ENCODE assay signal across 8 cellular contexts in the genomic region with DNA sequence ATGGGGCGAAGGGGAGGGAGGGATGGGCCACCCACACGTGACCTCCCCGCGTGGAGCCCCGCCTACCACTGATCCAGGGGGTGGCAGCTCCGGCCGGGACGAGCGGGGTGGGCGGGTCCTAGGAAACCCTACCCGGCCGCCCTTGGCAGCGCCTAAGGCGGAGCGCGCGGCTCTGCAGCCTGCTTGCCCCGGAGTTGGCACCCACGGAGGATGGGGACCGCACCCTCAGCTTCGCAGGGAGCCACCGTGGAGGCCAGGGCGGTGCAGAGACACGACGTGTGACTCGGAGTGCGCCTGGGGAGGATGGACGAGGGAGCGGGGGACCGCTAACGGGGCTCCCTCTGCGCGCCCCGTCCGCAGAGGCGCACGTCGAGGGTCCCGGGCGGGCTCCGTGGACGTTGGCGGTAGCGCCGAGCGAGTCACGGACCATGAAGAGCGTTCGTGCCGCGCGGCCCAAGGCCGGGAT.
DNase-seq lines count a peak whose midpoint lies in the region; ATAC-seq and TF ChIP-seq lines count a peak whose summit lies in the region.

A gene with protein sequence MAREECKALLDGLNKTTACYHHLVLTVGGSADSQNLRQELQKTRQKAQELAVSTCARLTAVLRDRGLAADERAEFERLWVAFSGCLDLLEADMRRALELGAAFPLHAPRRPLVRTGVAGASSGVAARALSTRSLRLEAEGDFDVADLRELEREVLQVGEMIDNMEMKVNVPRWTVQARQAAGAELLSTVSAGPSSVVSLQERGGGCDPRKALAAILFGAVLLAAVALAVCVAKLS (plus strand): TSS at position 129 of the 466 bp plus-strand sequence. CDS start 416 bp downstream, outside the sequence.

- H4K20me1 ChIP-seq in DOHH2 (ENCODE audit: control insufficient read depth, insufficient read depth, low read depth, low read length): peaks cover 16% of the 10 kb centered on the region

- H3K4me3 ChIP-seq in DOHH2 (ENCODE audit: low read length): peak within 1 kb of the TSS; percentile 91
- peak within 1 kb of the TSS; percentile 77 for H3K4me3 ChIP-seq in epithelial cell of esophagus (ENCODE audit: low read length)

- H3K9me3 ChIP-seq in DOHH2 (ENCODE audit: control insufficient read depth, insufficient read depth, low read length): no peaks in the 10 kb centered on the region

- peak; percentile 22 for ATAC-seq in HG03039 (IDR thresholded peaks at IDR 0.05; ENCODE audit: unreplicated experiment)
- no peak for ATAC-seq in GM19463 (IDR thresholded peaks at IDR 0.05; ENCODE audit: unreplicated experiment)

- peaks cover 23% of the 10 kb centered on the region for H3K4me1 ChIP-seq in DOHH2 (ENCODE audit: control insufficient read depth, low read length)

- DNase-seq in NCI-H82 treated with DMSO at 0.1 percent for 48 hours (lab: John Stamatoyannopoulos, UW; ENCODE audit: unreplicated experiment) (peak; percentile 41), activated T-cell treated with anti-CD3 and anti-CD28 coated beads for 24 hours (ENCODE audit: low read depth) (peak; percentile 49), epithelial cell of esophagus (ENCODE audit: low read depth) (peak; percentile 69), middle frontal gyrus (ENCODE audit: extremely low spot score, low spot score) (peak; percentile 16)
- peak; percentile 24 to 41 for DNase-seq in stimulated activated CD8-positive, alpha-beta memory T cell treated with anti-CD3 and anti-CD28 coated beads, Interleukin-7, amount 100 ng/mL, for 1 hour (ENCODE audit: low read depth in 2 of 2)

- H3K4me2 ChIP-seq in DOHH2 (ENCODE audit: low read length): peak within 1 kb of the TSS; percentile 97

- TF ChIP-seq CTCF in DOHH2 (IDR thresholded peaks at IDR 0.05; ENCODE audit: low read depth, low read length, poor library complexity, severe bottlenecking): no peak
- no peak for TF ChIP-seq CTCF in epithelial cell of esophagus (IDR thresholded peaks at IDR 0.05; ENCODE audit: insufficient read depth, low read depth, low read length, missing control alignments)

- no peaks in the 10 kb centered on the region for H3F3A ChIP-seq in DOHH2 (ENCODE audit: control insufficient read depth, insufficient read depth)

- no peaks in the 10 kb centered on the region for H3K9me2 ChIP-seq in DOHH2 (replicated peaks; ENCODE audit: control insufficient read depth, low read length)

- no peaks in the 10 kb centered on the region for H3K27me3 ChIP-seq in DOHH2 (ENCODE audit: control insufficient read depth, low read length)

- H3K36me3 ChIP-seq in DOHH2 (ENCODE audit: control insufficient read depth, low read length): peaks cover 13% of the 10 kb centered on the region; the same call in 1 of the 2 replicates

- peaks cover 42% of the 10 kb centered on the region for H3K79me2 ChIP-seq in DOHH2 (ENCODE audit: control insufficient read depth, low read length)

- H3K27ac ChIP-seq in DOHH2 (ENCODE audit: low read depth, low read length): no peak within 1 kb of the TSS; the same call in 1 of the 2 replicates

Comparison
In these comparisons a context has a peak if more than half of its experiments do, and no peak if none do; other contexts are left out.
1. DNase-seq: peak in every context shown above with its lines; median percentile 69 in epithelial cell of esophagus; 49 in activated T-cell treated with anti-CD3 and anti-CD28 coated beads for 24 hours; 41 in NCI-H82 treated with DMSO at 0.1 percent for 48 hours; 32 in stimulated activated CD8-positive, alpha-beta memory T cell treated with anti-CD3 and anti-CD28 coated beads, Interleukin-7, amount 100 ng/mL, for 1 hour; 16 in middle frontal gyrus.